Comparison of ENCODE assay signal across 1 cellular context in the genomic region with DNA sequence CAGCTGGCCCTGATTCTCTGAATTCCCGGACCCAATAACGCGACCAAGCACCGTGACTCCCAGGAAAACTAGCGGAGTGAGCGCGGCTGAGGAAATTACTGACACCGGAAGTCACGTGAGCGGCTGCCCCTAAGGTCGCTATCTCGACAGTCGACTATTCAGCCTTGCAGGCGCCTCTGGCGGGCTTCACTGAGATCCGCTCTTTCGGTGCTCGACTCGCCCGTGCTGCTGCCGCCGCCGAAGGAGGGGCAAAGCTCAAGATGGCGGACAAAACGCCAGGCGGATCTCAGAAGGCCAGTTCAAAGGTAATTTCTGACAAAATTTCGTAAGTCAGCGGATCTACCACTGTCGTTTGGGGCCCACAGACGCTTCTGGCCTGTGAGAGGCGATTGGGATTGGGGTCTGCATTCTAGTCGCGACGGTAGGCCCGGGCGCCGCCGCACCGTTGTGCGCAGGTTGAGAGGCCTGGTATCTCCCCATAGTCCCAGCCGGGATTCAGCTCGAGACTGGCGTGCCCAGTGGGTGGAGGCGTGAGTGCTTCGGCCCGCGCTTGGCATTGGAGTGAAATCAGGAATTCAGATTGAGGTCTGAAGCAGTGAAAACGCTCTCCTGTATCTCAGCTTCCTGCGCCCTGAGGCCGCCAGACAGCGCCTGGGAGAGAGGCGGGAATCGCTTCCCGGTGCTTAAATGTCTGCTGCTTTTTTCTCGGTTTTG.
A peak's percentile ranks its signal among the peaks of the same experiment; 100 is the strongest.
TF ChIP-seq lines count a peak whose summit lies in the region.

U2SURP (plus strand) TSS at position 202 of the 714 bp plus-strand sequence; CDS start at position 261, 59 bp downstream.

TF ChIP-seq in HEK293, 187 proteins besides CTCF, POLR2A, EP300 and RAD21 (continued from another document and continues in another):
- TF ChIP-seq, protein P1, sequence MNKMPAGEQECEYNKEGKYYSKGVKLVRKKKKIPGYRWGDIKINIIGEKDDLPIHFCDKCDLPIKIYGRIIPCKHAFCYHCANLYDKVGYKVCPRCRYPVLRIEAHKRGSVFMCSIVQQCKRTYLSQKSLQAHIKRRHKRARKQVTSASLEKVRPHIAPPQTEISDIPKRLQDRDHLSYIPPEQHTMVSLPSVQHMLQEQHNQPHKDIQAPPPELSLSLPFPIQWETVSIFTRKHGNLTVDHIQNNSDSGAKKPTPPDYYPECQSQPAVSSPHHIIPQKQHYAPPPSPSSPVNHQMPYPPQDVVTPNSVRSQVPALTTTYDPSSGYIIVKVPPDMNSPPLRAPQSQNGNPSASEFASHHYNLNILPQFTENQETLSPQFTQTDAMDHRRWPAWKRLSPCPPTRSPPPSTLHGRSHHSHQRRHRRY (tag by site-specific recombination; IDR thresholded peaks at IDR 0.05), result no peak
- TF ChIP-seq PRDM4 (tag by site-specific recombination; IDR thresholded peaks at IDR 0.05) (no peak), ZNF394 (tag by site-specific recombination; IDR thresholded peaks at IDR 0.05; ENCODE audit: borderline replicate concordance) (peak; percentile 50; the same call in 1 of the 2 replicates), ZNF473 (tag by site-specific recombination; IDR thresholded peaks at IDR 0.05) (no peak), AEBP2 (tag by site-specific recombination; IDR thresholded peaks at IDR 0.05; ENCODE audit: borderline replicate concordance) (no peak), GLIS2 (tag by site-specific recombination; IDR thresholded peaks at IDR 0.05) (no peak), ZNF704 (tag by site-specific recombination; IDR thresholded peaks at IDR 0.05) (no peak), ZNF701 (tag by site-specific recombination; IDR thresholded peaks at IDR 0.05) (no peak), ZIC2 (tag by site-specific recombination; IDR thresholded peaks at IDR 0.05) (no peak), GLI2 (tag by site-specific recombination; IDR thresholded peaks at IDR 0.05; ENCODE audit: borderline replicate concordance, low read depth) (no peak), ZNF600 (tag by site-specific recombination; IDR thresholded peaks at IDR 0.05) (0 out of 2 replicates have a peak, but pooled peaks have one; percentile 51), ZNF747 (tag by site-specific recombination; IDR thresholded peaks at IDR 0.05) (no peak), ZNF37A (tag by site-specific recombination; IDR thresholded peaks at IDR 0.05) (no peak), ZSCAN23 (tag by site-specific recombination; IDR thresholded peaks at IDR 0.05) (no peak), OSR2 (tag by site-specific recombination; IDR thresholded peaks at IDR 0.05) (no peak), ATF2 (tag by site-specific recombination; IDR thresholded peaks at IDR 0.05; ENCODE audit: low read depth) (no peak), SP7 (tag by site-specific recombination; IDR thresholded peaks at IDR 0.05) (peak; percentile 77), ZNF571 (tag by site-specific recombination; IDR thresholded peaks at IDR 0.05) (no peak), ZSCAN30 (tag by site-specific recombination; IDR thresholded peaks at IDR 0.05) (peak; percentile 62; the same call in 1 of the 2 replicates), SP3 (tag by site-specific recombination; IDR thresholded peaks at IDR 0.05) (peak; percentile 81), ZNF791 (tag by site-specific recombination; IDR thresholded peaks at IDR 0.05) (no peak), SCRT2 (tag by site-specific recombination; IDR thresholded peaks at IDR 0.05) (peak; percentile 16; the same call in 1 of the 2 replicates), ZNF24 (tag by site-specific recombination; IDR thresholded peaks at IDR 0.05) (0 out of 2 replicates have a peak, but pooled peaks have one; percentile 59), YY1 (tag by site-specific recombination; IDR thresholded peaks at IDR 0.05) (peak; percentile 88), MEIS1 (CRISPR knock-in tag; IDR thresholded peaks at IDR 0.05; ENCODE audit: borderline replicate concordance) (no peak), ZNF362 (tag by site-specific recombination; IDR thresholded peaks at IDR 0.05) (no peak), IKZF3 (tag by site-specific recombination; IDR thresholded peaks at IDR 0.05) (peak; percentile 87), ZBTB7A (tag by site-specific recombination; IDR thresholded peaks at IDR 0.05; ENCODE audit: low read depth) (0 out of 2 replicates have a peak, but pooled peaks have one; percentile 41), ZNF366 (tag by site-specific recombination; conservative IDR thresholded peaks at IDR 0.05) (0 out of 2 replicates have a peak, but pooled peaks have one; percentile 11), FEZF1 (tag by site-specific recombination; IDR thresholded peaks at IDR 0.05) (0 out of 2 replicates have a peak, but pooled peaks have one; percentile 8)
- TF ChIP-seq, protein P2, sequence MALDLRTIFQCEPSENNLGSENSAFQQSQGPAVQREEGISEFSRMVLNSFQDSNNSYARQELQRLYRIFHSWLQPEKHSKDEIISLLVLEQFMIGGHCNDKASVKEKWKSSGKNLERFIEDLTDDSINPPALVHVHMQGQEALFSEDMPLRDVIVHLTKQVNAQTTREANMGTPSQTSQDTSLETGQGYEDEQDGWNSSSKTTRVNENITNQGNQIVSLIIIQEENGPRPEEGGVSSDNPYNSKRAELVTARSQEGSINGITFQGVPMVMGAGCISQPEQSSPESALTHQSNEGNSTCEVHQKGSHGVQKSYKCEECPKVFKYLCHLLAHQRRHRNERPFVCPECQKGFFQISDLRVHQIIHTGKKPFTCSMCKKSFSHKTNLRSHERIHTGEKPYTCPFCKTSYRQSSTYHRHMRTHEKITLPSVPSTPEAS (tag by site-specific recombination; IDR thresholded peaks at IDR 0.05), result no peak
- TF ChIP-seq, protein P3, sequence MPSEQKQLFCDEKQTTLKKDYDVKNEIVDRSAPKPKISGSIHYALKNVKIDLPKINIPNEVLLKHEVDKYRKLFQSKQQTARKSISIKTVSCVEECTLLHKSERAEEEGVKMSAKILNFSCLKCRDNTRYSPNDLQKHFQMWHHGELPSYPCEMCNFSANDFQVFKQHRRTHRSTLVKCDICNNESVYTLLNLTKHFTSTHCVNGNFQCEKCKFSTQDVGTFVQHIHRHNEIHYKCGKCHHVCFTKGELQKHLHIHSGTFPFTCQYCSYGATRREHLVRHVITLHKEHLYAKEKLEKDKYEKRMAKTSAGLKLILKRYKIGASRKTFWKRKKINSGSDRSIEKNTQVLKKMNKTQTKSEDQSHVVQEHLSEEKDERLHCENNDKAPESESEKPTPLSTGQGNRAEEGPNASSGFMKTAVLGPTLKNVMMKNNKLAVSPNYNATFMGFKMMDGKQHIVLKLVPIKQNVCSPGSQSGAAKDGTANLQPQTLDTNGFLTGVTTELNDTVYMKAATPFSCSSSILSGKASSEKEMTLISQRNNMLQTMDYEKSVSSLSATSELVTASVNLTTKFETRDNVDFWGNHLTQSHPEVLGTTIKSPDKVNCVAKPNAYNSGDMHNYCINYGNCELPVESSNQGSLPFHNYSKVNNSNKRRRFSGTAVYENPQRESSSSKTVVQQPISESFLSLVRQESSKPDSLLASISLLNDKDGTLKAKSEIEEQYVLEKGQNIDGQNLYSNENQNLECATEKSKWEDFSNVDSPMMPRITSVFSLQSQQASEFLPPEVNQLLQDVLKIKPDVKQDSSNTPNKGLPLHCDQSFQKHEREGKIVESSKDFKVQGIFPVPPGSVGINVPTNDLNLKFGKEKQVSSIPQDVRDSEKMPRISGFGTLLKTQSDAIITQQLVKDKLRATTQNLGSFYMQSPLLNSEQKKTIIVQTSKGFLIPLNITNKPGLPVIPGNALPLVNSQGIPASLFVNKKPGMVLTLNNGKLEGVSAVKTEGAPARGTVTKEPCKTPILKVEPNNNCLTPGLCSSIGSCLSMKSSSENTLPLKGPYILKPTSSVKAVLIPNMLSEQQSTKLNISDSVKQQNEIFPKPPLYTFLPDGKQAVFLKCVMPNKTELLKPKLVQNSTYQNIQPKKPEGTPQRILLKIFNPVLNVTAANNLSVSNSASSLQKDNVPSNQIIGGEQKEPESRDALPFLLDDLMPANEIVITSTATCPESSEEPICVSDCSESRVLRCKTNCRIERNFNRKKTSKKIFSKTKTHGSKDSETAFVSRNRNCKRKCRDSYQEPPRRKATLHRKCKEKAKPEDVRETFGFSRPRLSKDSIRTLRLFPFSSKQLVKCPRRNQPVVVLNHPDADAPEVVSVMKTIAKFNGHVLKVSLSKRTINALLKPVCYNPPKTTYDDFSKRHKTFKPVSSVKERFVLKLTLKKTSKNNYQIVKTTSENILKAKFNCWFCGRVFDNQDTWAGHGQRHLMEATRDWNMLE (tag by site-specific recombination; conservative IDR thresholded peaks at IDR 0.05; ENCODE audit: low read depth), result peak; percentile 90
- TF ChIP-seq, protein P4, sequence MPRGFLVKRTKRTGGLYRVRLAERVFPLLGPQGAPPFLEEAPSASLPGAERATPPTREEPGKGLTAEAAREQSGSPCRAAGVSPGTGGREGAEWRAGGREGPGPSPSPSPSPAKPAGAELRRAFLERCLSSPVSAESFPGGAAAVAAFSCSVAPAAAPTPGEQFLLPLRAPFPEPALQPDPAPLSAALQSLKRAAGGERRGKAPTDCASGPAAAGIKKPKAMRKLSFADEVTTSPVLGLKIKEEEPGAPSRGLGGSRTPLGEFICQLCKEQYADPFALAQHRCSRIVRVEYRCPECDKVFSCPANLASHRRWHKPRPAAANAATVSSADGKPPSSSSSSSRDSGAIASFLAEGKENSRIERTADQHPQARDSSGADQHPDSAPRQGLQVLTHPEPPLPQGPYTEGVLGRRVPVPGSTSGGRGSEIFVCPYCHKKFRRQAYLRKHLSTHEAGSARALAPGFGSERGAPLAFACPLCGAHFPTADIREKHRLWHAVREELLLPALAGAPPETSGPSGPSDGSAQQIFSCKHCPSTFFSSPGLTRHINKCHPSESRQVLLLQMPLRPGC (tag by site-specific recombination; IDR thresholded peaks at IDR 0.05), result 0 out of 2 replicates have a peak, but pooled peaks have one; percentile 39
- TF ChIP-seq, protein P5, sequence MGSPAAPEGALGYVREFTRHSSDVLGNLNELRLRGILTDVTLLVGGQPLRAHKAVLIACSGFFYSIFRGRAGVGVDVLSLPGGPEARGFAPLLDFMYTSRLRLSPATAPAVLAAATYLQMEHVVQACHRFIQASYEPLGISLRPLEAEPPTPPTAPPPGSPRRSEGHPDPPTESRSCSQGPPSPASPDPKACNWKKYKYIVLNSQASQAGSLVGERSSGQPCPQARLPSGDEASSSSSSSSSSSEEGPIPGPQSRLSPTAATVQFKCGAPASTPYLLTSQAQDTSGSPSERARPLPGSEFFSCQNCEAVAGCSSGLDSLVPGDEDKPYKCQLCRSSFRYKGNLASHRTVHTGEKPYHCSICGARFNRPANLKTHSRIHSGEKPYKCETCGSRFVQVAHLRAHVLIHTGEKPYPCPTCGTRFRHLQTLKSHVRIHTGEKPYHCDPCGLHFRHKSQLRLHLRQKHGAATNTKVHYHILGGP (tag by site-specific recombination; IDR thresholded peaks at IDR 0.05), result no peak
